Comparison of ENCODE assay signal across 1 cellular context in the genomic region with DNA sequence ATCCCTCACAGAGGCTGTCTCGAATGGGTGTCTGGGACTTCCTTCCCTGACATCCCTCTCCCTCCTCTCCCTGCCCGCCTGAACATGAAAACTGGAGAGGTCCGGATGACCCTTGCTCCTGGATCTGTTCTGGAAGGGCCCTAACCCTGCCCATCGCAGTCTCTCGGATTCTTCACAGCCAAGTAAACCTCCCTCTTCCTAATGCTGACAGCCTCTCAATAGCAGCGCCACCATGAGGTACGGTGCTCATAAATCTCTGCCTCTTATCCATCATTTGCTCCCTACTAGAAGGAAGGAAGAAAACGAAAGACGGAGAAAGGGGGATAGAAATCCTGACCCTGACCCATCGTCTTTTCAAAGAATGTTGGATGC.
TF ChIP-seq lines count a peak whose summit lies in the region.

No MANE protein-coding gene starts in this region.

TF ChIP-seq in H1, 55 proteins besides CTCF, POLR2A, EP300 and RAD21:
- TF ChIP-seq CTBP2 (IDR thresholded peaks at IDR 0.05; ENCODE audit: borderline replicate concordance, insufficient read depth, insufficient read length, low read length): no peak
- no peak for TF ChIP-seq HDAC2 (IDR thresholded peaks at IDR 0.05; ENCODE audit: borderline replicate concordance in 1 of 2, low read depth in 2 of 2, low read length in 2 of 2)
- TF ChIP-seq MAX (IDR thresholded peaks at IDR 0.05): 0 out of 2 replicates have a peak, but pooled peaks have one; percentile 28
